In the genomic region with DNA sequence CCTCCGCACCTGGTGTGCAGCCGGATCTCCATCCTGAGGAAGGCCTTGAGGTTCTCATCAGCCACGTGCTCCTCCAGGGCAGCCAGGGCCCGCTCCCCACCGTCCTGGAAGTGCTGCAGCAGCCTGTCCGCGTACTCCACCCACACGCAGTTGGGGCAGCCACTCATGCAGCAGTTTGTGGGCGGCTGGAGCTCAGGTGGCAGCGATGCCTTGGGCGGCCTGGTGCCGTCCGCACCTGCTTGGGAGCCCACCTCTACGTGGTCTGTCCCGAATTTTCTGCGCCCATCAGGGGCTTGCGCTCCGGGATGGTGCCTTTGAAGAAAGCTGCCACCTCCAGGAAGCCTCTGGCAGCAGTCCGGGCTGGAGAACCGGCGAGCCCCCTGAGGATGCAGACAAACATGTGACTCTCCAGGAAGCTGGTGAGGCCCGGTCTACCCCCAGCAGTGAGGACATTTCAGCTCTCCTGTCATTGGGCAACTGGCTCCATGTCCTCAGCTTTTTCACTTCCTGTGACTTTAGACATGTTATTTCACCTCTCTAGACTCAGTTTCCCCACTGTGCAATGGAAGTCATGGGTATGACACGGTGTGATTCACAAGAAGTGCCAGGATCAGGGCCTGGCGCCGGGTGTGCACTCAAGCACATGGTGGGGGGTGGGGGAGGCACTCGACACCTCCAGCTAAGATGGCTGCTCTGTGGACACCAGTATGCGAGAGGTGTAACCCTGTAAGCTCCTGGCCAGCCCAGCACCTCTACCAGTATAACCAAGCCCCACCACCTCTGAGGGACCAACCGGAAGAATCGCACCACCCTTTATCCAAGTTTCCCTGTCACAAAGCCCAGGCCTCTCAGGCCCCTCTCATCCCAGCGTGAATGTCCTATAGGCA, we compare ENCODE assay signal across 8 cellular contexts. TPM values are rescaled to one million over a fixed set of nuclear protein-coding genes. Genes with fewer than 3 reads are reported as not detected.
DNase-seq lines count a peak whose midpoint lies in the region; ATAC-seq, FAIRE-seq and TF ChIP-seq lines count a peak whose summit lies in the region.

No MANE protein-coding gene starts in this region.

- in situ Hi-C loops in K562 (cut with MboI), result no loop called here

- peak overlapping the region; percentile 91 for H3K4me3 ChIP-seq in SK-N-MC
- peak overlapping the region; percentile 87 for H3K4me3 ChIP-seq in K562

- intact Hi-C loops in K562 (cut with micrococcal nuclease), result loop anchor here (1.0 to 5.0 kb wide), 2 partner anchors 29 to 37 kb away; a partner anchor contains a TSS
- intact Hi-C loops in left colon (cut with DNase I, micrococcal nuclease), result no loop called here

- peak; percentile 2 for ATAC-seq in HG02759 (IDR thresholded peaks at IDR 0.05; ENCODE audit: unreplicated experiment)
- peak; percentile 51 for ATAC-seq in K562
- peak; percentile 36 for ATAC-seq in left colon

- no peak for TF ChIP-seq EP300 in K562 (IDR thresholded peaks at IDR 0.05; ENCODE audit: low read length)

- no TSS peak for BruUV-seq in K562 (replicated peaks; lab: Mats Ljungman, UMichigan)

- no peaks in the 10 kb centered on the region for H3K27me3 ChIP-seq in K562 (ENCODE audit: control insufficient read depth in 2 of 2, insufficient read depth in 2 of 2, low read length in 2 of 2)

- no peak for TF ChIP-seq CTCF in K562 (IDR thresholded peaks at IDR 0.05 in 2 of 3, conservative IDR thresholded peaks at IDR 0.05 in 1 of 3; ENCODE audit: insufficient read depth in 2 of 3, low read depth in 1 of 3, low read length in 3 of 3)

- H3K4me2 ChIP-seq in K562 (ENCODE audit: insufficient read depth, low read length), result peak overlapping the region; percentile 94

- 52% methylated on average over 30 of the region's 30 CpGs for WGBS in K562 (ENCODE audit: insufficient coverage, low coverage, missing lambda C conversion rate)

- H3K79me2 ChIP-seq in K562 (ENCODE audit: control insufficient read depth, insufficient read depth, low read length), result peaks cover 61% of the 10 kb centered on the region

- H3K9me3 ChIP-seq in ES-I3 (ENCODE audit: control insufficient read depth, insufficient read depth, low read length) (no peaks in the 10 kb centered on the region; the same call in 1 of the 2 replicates), SK-N-MC (ENCODE audit: low read depth, low read length) (no peaks in the 10 kb centered on the region), K562 (replicated peaks; ENCODE audit: control insufficient read depth, insufficient read depth, low read depth, low read length) (no peaks in the 10 kb centered on the region)

- TF ChIP-seq POLR2A in K562 (conservative IDR thresholded peaks at IDR 0.05), result no peak; the same call in 1 of the 2 replicates

- peaks cover 9% of the 10 kb centered on the region; the same call in 1 of the 2 replicates for H3K4me1 ChIP-seq in ES-I3 (ENCODE audit: insufficient read depth, low read length)
- peaks cover 36 to 75% of the 10 kb centered on the region in 2 experiments for H3K4me1 ChIP-seq in K562 (replicated peaks in 1 of 2; ENCODE audit: control insufficient read depth in 2 of 2, insufficient read depth in 2 of 2, low read length in 2 of 2)

- no peak for FAIRE-seq in K562 (lab: Jason Lieb, UNC)

- H3K36me3 ChIP-seq in ES-I3 (ENCODE audit: insufficient read depth, low read length) (peaks cover 24% of the 10 kb centered on the region), SK-N-MC (ENCODE audit: insufficient read depth, low read length) (peaks cover 33% of the 10 kb centered on the region), K562 (ENCODE audit: control insufficient read depth, insufficient read depth, low read length) (peaks cover 45% of the 10 kb centered on the region)

- peak overlapping the region; percentile 72 for H3K27ac ChIP-seq in SK-N-MC
- peak overlapping the region; percentile 98 for H3K27ac ChIP-seq in K562 (ENCODE audit: extremely low read depth, low read depth, low read length)

- no peak for TF ChIP-seq RAD21 in K562 (CRISPR knock-in tag; conservative IDR thresholded peaks at IDR 0.05 in 1 of 2, IDR thresholded peaks at IDR 0.05 in 1 of 2)

- no peaks in the 10 kb centered on the region for H3K9me1 ChIP-seq in K562 (ENCODE audit: control insufficient read depth, insufficient read depth, low read length)

- peak overlapping the region; percentile 99 for H3K9ac ChIP-seq in ES-I3 (ENCODE audit: low read depth, low read length)
- peak overlapping the region; percentile 91 for H3K9ac ChIP-seq in SK-N-MC (ENCODE audit: insufficient read length)
- H3K9ac ChIP-seq in K562 (ENCODE audit: insufficient read depth in 1 of 2, low read depth in 2 of 2, low read length in 2 of 2), result peak overlapping the region; percentile 99 to 100

- no peak for DNase-seq in SK-N-MC (ENCODE audit: low read depth, low spot score)
- DNase-seq in K562 (ENCODE audit: extremely low read depth in 1 of 4, low spot score in 3 of 4), result peak; percentile 49 to 68 (median 52)
- peak; percentile 37 to 49 for DNase-seq in left colon
- peak; percentile 61 to 64 for DNase-seq in stimulated activated CD4-positive, alpha-beta T cell treated with anti-CD3 and anti-CD28 coated beads, Interleukin-4, amount 100 ng/mL, for 48 hours (ENCODE audit: low read depth in 2 of 2)
- no peak for DNase-seq in inferior parietal cortex (ENCODE audit: extremely low spot score)
- no peak for DNase-seq in kidney glomerular epithelial cell (lab: John Stamatoyannopoulos, UW)

- peak overlapping the region; percentile 53 for H2AFZ ChIP-seq in K562 (ENCODE audit: low read depth, low read length)

- CTCF ChIA-PET in K562 (lab: Yijun Ruan, JAX; ENCODE audit: low intra/inter-chr PET ratio), result no interaction called here

- H4K20me1 ChIP-seq in K562 (replicated peaks; ENCODE audit: control insufficient read depth, insufficient read depth, low read length), result no peaks in the 10 kb centered on the region

- POLR2A ChIA-PET in K562 (lab: Yijun Ruan, JAX), result interaction anchor here (1.0 to 1.4 kb wide), 2 partner anchors 18 to 37 kb away, joined by 6 read pairs; a partner anchor contains a TSS

RNA-seq across cellular contexts. Expression of a gene that starts 1.0 kb away (rescaled TPM):
- 19.4 and 38.5 TPM in 2 replicates for total RNA-seq in K562 (2011; cell fraction: chromatin; rRNA removed; ENCODE audit: low replicate concordance)
- total RNA-seq in K562 (2011; cell fraction: nucleolus; rRNA removed), result 63.3 and 75.7 TPM in 2 replicates
- total RNA-seq in K562 (2011; cell fraction: nucleoplasm; rRNA removed), result 44.2 and 51.1 TPM in 2 replicates
- total RNA-seq in K562 (2014; rRNA removed) (115 and 139 TPM in 2 replicates), K562 (2014; rRNA removed; fragmentation: Illumina TruSeq; extraction: Trizol) (8.5 and 10.3 TPM in 2 replicates), K562 (2015; rRNA removed; fragmentation: Illumina TruSeq; extraction: Trizol) (29.3 and 30.7 TPM in 2 replicates), K562 (2021) (78.8 and 81.0 TPM in 2 replicates), left colon (10 to 100 TPM; 24.6 to 36.6 TPM)
- polyA plus RNA-seq in K562 (2011; rRNA removed) (36.1 and 45.3 TPM in 2 replicates), K562 (2014; fragmentation: Illumina TruSeq; extraction: Trizol) (12.7 and 29.1 TPM in 2 replicates), K562 (2014; fragmentation: Nextera tagmentation; extraction: Ambion mirVana) (1 to 10 TPM; 4.4 to 7.9 TPM), K562 (2014; rRNA removed) (114 and 117 TPM in 2 replicates)
- 58.4 and 135 TPM in 2 replicates for polyA plus RNA-seq in K562 (2011; cell fraction: cytosol; rRNA removed)
- 88.9 and 153 TPM in 2 replicates for polyA plus RNA-seq in K562 (2011; cell fraction: nucleus; rRNA removed)
- 50.3 and 62.9 TPM in 2 replicates for polyA plus RNA-seq in K562 (2012)
- 9.6 and 11.1 TPM in 2 replicates for polyA minus RNA-seq in K562 (2011; rRNA and poly(A)+ RNA removed)
- 14.7 and 16.7 TPM in 2 replicates for polyA minus RNA-seq in K562 (2011; cell fraction: cytosol; rRNA and poly(A)+ RNA removed)
- polyA minus RNA-seq in K562 (2011; cell fraction: nucleus; rRNA and poly(A)+ RNA removed), result 23.0 and 28.5 TPM in 2 replicates

RNA-seq across cellular contexts. Expression of a gene that starts 1.1 kb away (rescaled TPM):
- 45.8 and 69.3 TPM in 2 replicates for total RNA-seq in K562 (2011; cell fraction: chromatin; rRNA removed; ENCODE audit: low replicate concordance)
- total RNA-seq in K562 (2011; cell fraction: nucleolus; rRNA removed), result 37.0 and 38.7 TPM in 2 replicates
- total RNA-seq in K562 (2011; cell fraction: nucleoplasm; rRNA removed), result 27.8 and 51.5 TPM in 2 replicates
- total RNA-seq in K562 (2014; rRNA removed), result 56.0 and 64.2 TPM in 2 replicates
- total RNA-seq in K562 (2014; rRNA removed; fragmentation: Illumina TruSeq; extraction: Trizol), result 20.0 and 21.4 TPM in 2 replicates
- total RNA-seq in K562 (2015; rRNA removed; fragmentation: Illumina TruSeq; extraction: Trizol), result 47.1 and 48.5 TPM in 2 replicates
- 48.9 and 49.2 TPM in 2 replicates for total RNA-seq in K562 (2021)
- polyA plus RNA-seq in K562 (2011; rRNA removed), result 18.9 and 24.8 TPM in 2 replicates
- polyA plus RNA-seq in K562 (2011; cell fraction: cytosol; rRNA removed), result 18.3 and 30.6 TPM in 2 replicates
- 40.1 and 55.8 TPM in 2 replicates for polyA plus RNA-seq in K562 (2011; cell fraction: nucleus; rRNA removed)
- 28.5 and 39.2 TPM in 2 replicates for polyA plus RNA-seq in K562 (2012)
- polyA plus RNA-seq in K562 (2014; fragmentation: Illumina TruSeq; extraction: Trizol), result 38.3 and 41.1 TPM in 2 replicates
- 1 to 10 TPM; 2.3 to 4.1 TPM for polyA plus RNA-seq in K562 (2014; fragmentation: Nextera tagmentation; extraction: Ambion mirVana)
- 63.7 and 68.1 TPM in 2 replicates for polyA plus RNA-seq in K562 (2014; rRNA removed)
- 4.4 and 4.8 TPM in 2 replicates for polyA minus RNA-seq in K562 (2011; rRNA and poly(A)+ RNA removed)
- 8.5 TPM in 2 replicates for polyA minus RNA-seq in K562 (2011; cell fraction: cytosol; rRNA and poly(A)+ RNA removed)
- 9.4 and 17.3 TPM in 2 replicates for polyA minus RNA-seq in K562 (2011; cell fraction: nucleus; rRNA and poly(A)+ RNA removed)
- total RNA-seq in left colon, result 10 to 100 TPM; 14.0 to 19.4 TPM

RNA-seq across cellular contexts. Expression of a gene that starts 9.1 kb away (rescaled TPM):
- 0.32 TPM in 1 of 2 replicates, not detected in the other for total RNA-seq in K562 (2011; cell fraction: chromatin; rRNA removed; ENCODE audit: low replicate concordance)
- total RNA-seq in K562 (2011; cell fraction: nucleolus; rRNA removed), result not detected in 2 replicates
- not detected in 2 replicates for total RNA-seq in K562 (2011; cell fraction: nucleoplasm; rRNA removed)
- total RNA-seq in K562 (2014; rRNA removed) (0.59 TPM in 1 of 2 replicates, not detected in the other), K562 (2014; rRNA removed; fragmentation: Illumina TruSeq; extraction: Trizol) (not detected in 2 replicates), K562 (2015; rRNA removed; fragmentation: Illumina TruSeq; extraction: Trizol) (not detected in 2 replicates), K562 (2021) (not detected in 2 replicates), left colon (under 1 TPM in 1 of 2 donors, not detected in 1; 0.34 TPM)
- polyA plus RNA-seq in K562 (2011; rRNA removed) (0.14 and 0.19 TPM in 2 replicates), K562 (2014; fragmentation: Illumina TruSeq; extraction: Trizol) (0.18 TPM in 1 of 2 replicates, not detected in the other), K562 (2014; fragmentation: Nextera tagmentation; extraction: Ambion mirVana) (not detected), K562 (2014; rRNA removed) (not detected in 2 replicates)
- 0.55 and 1.1 TPM in 2 replicates for polyA plus RNA-seq in K562 (2011; cell fraction: cytosol; rRNA removed)
- 0.37 TPM in 1 of 2 replicates, not detected in the other for polyA plus RNA-seq in K562 (2011; cell fraction: nucleus; rRNA removed)
- polyA plus RNA-seq in K562 (2012), result 0.10 TPM in 1 of 2 replicates, not detected in the other
- polyA minus RNA-seq in K562 (2011; rRNA and poly(A)+ RNA removed), result not detected in 2 replicates
- not detected in 2 replicates for polyA minus RNA-seq in K562 (2011; cell fraction: cytosol; rRNA and poly(A)+ RNA removed)
- polyA minus RNA-seq in K562 (2011; cell fraction: nucleus; rRNA and poly(A)+ RNA removed), result not detected in 2 replicates

RNA-seq across cellular contexts. Expression of a gene that starts 18.1 kb away (rescaled TPM):
- total RNA-seq in K562 (2011; cell fraction: chromatin; rRNA removed; ENCODE audit: low replicate concordance), result 40.1 and 78.0 TPM in 2 replicates
- 48.6 and 55.2 TPM in 2 replicates for total RNA-seq in K562 (2011; cell fraction: nucleolus; rRNA removed)
- total RNA-seq in K562 (2011; cell fraction: nucleoplasm; rRNA removed), result 38.9 and 42.4 TPM in 2 replicates
- 25.2 and 46.0 TPM in 2 replicates for total RNA-seq in K562 (2014; rRNA removed)
- total RNA-seq in K562 (2014; rRNA removed; fragmentation: Illumina TruSeq; extraction: Trizol), result 18.8 and 21.6 TPM in 2 replicates
- total RNA-seq in K562 (2015; rRNA removed; fragmentation: Illumina TruSeq; extraction: Trizol), result 19.7 and 21.3 TPM in 2 replicates
- total RNA-seq in K562 (2021), result 18.3 and 22.6 TPM in 2 replicates
- polyA plus RNA-seq in K562 (2011; rRNA removed), result 29.8 and 30.6 TPM in 2 replicates
- polyA plus RNA-seq in K562 (2011; cell fraction: cytosol; rRNA removed), result 36.0 and 45.9 TPM in 2 replicates
- polyA plus RNA-seq in K562 (2011; cell fraction: nucleus; rRNA removed), result 16.8 and 22.9 TPM in 2 replicates
- polyA plus RNA-seq in K562 (2012), result 26.1 and 26.2 TPM in 2 replicates
- 25.6 and 32.4 TPM in 2 replicates for polyA plus RNA-seq in K562 (2014; fragmentation: Illumina TruSeq; extraction: Trizol)
- 10 to 100 TPM in 1 of 2 experiments, 1 to 10 TPM in 1; 5.4 to 10.4 TPM for polyA plus RNA-seq in K562 (2014; fragmentation: Nextera tagmentation; extraction: Ambion mirVana)
- polyA plus RNA-seq in K562 (2014; rRNA removed), result 32.4 and 34.7 TPM in 2 replicates
- 11.5 and 12.4 TPM in 2 replicates for polyA minus RNA-seq in K562 (2011; rRNA and poly(A)+ RNA removed)
- 5.8 and 6.2 TPM in 2 replicates for polyA minus RNA-seq in K562 (2011; cell fraction: cytosol; rRNA and poly(A)+ RNA removed)
- polyA minus RNA-seq in K562 (2011; cell fraction: nucleus; rRNA and poly(A)+ RNA removed), result 7.3 and 11.8 TPM in 2 replicates
- total RNA-seq in left colon, result 10 to 100 TPM; 14.3 to 30.5 TPM

RNA-seq across cellular contexts. Expression of a gene that starts 18.4 kb away (rescaled TPM):
- total RNA-seq in K562 (2011; cell fraction: chromatin; rRNA removed; ENCODE audit: low replicate concordance), result 345 and 984 TPM in 2 replicates
- 485 and 495 TPM in 2 replicates for total RNA-seq in K562 (2011; cell fraction: nucleolus; rRNA removed)
- total RNA-seq in K562 (2011; cell fraction: nucleoplasm; rRNA removed), result 301 and 334 TPM in 2 replicates
- total RNA-seq in K562 (2014; rRNA removed), result 96.7 and 99.7 TPM in 2 replicates
- 55.5 and 77.1 TPM in 2 replicates for total RNA-seq in K562 (2014; rRNA removed; fragmentation: Illumina TruSeq; extraction: Trizol)
- 61.4 and 66.3 TPM in 2 replicates for total RNA-seq in K562 (2015; rRNA removed; fragmentation: Illumina TruSeq; extraction: Trizol)
- total RNA-seq in K562 (2021), result 132 and 161 TPM in 2 replicates
- polyA plus RNA-seq in K562 (2011; rRNA removed), result 60.7 and 127 TPM in 2 replicates
- 55.5 and 141 TPM in 2 replicates for polyA plus RNA-seq in K562 (2011; cell fraction: cytosol; rRNA removed)
- 547 and 894 TPM in 2 replicates for polyA plus RNA-seq in K562 (2011; cell fraction: nucleus; rRNA removed)
- 81.3 and 125 TPM in 2 replicates for polyA plus RNA-seq in K562 (2012)
- 126 and 128 TPM in 2 replicates for polyA plus RNA-seq in K562 (2014; fragmentation: Illumina TruSeq; extraction: Trizol)
- 1 to 10 TPM; 3.9 to 9.4 TPM for polyA plus RNA-seq in K562 (2014; fragmentation: Nextera tagmentation; extraction: Ambion mirVana)
- polyA plus RNA-seq in K562 (2014; rRNA removed), result 141 and 176 TPM in 2 replicates
- polyA minus RNA-seq in K562 (2011; rRNA and poly(A)+ RNA removed), result 76.0 and 85.7 TPM in 2 replicates
- polyA minus RNA-seq in K562 (2011; cell fraction: cytosol; rRNA and poly(A)+ RNA removed), result 50.3 and 53.4 TPM in 2 replicates
- polyA minus RNA-seq in K562 (2011; cell fraction: nucleus; rRNA and poly(A)+ RNA removed), result 113 and 138 TPM in 2 replicates
- total RNA-seq in left colon, result 100 to 1,000 TPM in 1 of 2 donors, 10 to 100 TPM in 1; 98.5 to 105 TPM

Comparison
In these comparisons a context has a peak if more than half of its experiments do, and no peak if none do; other contexts are left out.
1. DNase-seq: peak in K562 (4 of 4), left colon (2 of 2) and stimulated activated CD4-positive, alpha-beta T cell treated with anti-CD3 and anti-CD28 coated beads, Interleukin-4, amount 100 ng/mL, for 48 hours (2 of 2); none in SK-N-MC (single experiment), inferior parietal cortex (single experiment) and kidney glomerular epithelial cell (single experiment).
2. Peak in every context shown above with its lines, with median percentiles within 50 percentile points of each other: H3K9ac ChIP-seq and ATAC-seq.